Comparison of ENCODE assay signal across 34 cellular contexts in genomic region chr6:12254228-12254627, GRCh38. TPM values are rescaled to one million over a fixed set of nuclear protein-coding genes. Genes with fewer than 3 reads are reported as not detected.
DNase-seq lines count a peak whose midpoint lies in the region; ATAC-seq, FAIRE-seq and TF ChIP-seq lines count a peak whose summit lies in the region.
"Had no signal": no experiment of that assay in that cellular context is flagged by ENCODE, and none has a peak within 500 bp of the region (broad histone marks: within the 10 kb centered on the region; RNA-seq: fewer than 3 reads in every experiment).

No MANE protein-coding gene starts in this region.

- DNase-seq in left colon (no peak), small intestine (peak; percentile 91)
- no peak for DNase-seq in stimulated activated CD4-positive, alpha-beta T cell treated with anti-CD3 and anti-CD28 coated beads, Interleukin-12 subunit alpha, Interleukin-12 subunit beta, amount 100 ng/mL, for 4 hours
- DNase-seq: 8988T; ACHN; AML-193; BE2C; C1 segment of cervical spinal cord; Caco-2; Calu3; CD4-positive, alpha-beta memory T cell; CD4-positive, alpha-beta T cell; CD4-positive, CD25-positive, alpha-beta regulatory T cell; CD8-positive, alpha-beta memory T cell; CD8-positive, alpha-beta T cell; COR-L47; DMS 273 treated with DMSO at 0.1 percent for 48 hours; DMS153; DMS53; DMS79; DMS79 treated with DMSO at 0.1 percent for 48 hours; DND-41; EL had no signal

- intact Hi-C loops in left colon (cut with DNase I, micrococcal nuclease): no loop called here

- H3K9me3 ChIP-seq in HEK293 (ENCODE audit: control insufficient read depth, insufficient read depth, low read depth, low read length) (no peaks in the 10 kb centered on the region), small intestine (ENCODE audit: control insufficient read depth, low read depth) (no peaks in the 10 kb centered on the region)
- H3K9me3 ChIP-seq: A549; BE2C; BLaER1; BLaER1 treated with 17β-estradiol and CSF1 and Interleukin-3, amounts not matched to agents 10 nM and 100 nM; Caco-2 had no signal

- no peak for FAIRE-seq in small intestine (lab: Jason Lieb, UNC)
- FAIRE-seq: A204.1, A549, D721Med had no signal

- H3K36me3 ChIP-seq in HEK293 (ENCODE audit: control insufficient read depth in 2 of 2, insufficient read depth in 1 of 2, low read length in 2 of 2) (no peaks in the 10 kb centered on the region), small intestine (ENCODE audit: control insufficient read depth in 2 of 2, insufficient read depth in 2 of 2, low read length in 2 of 2) (no peaks in the 10 kb centered on the region)
- H3K36me3 ChIP-seq: BE2C; BLaER1; BLaER1 treated with 17β-estradiol and CSF1 and Interleukin-3, amounts not matched to agents 10 nM and 100 nM had no signal

- CTCF ChIA-PET in HEK293 (lab: Yijun Ruan, JAX): interaction anchor here (1.4 to 2.0 kb wide), 2 partner anchors 10 to 20 kb away, joined by 3 to 7 read pairs; no protein-coding TSS in a partner anchor

- TF ChIP-seq CTCF in HEK293 (tag by site-specific recombination; IDR thresholded peaks at IDR 0.05): no peak

- H3K4me1 ChIP-seq in HEK293 (ENCODE audit: control insufficient read depth, insufficient read depth, low read length) (peaks cover 16% of the 10 kb centered on the region), small intestine (ENCODE audit: control insufficient read depth in 2 of 2, insufficient read depth in 1 of 2, low read depth in 1 of 2, low read length in 1 of 2) (no peaks in the 10 kb centered on the region)
- H3K4me1 ChIP-seq: BE2C; BLaER1; BLaER1 treated with 17β-estradiol and CSF1 and Interleukin-3, amounts not matched to agents 10 nM and 100 nM had no signal

- POLR2A ChIA-PET in HEK293 (lab: Yijun Ruan, JAX): no interaction called here

- 18 to 66% (median 26%) methylated on average over 4 of the region's 4 CpGs for WGBS in small intestine, 3 donors

- H3K4me3 ChIP-seq in HEK293 (ENCODE audit: low read depth, low read length) (no peak overlapping the region), small intestine (ENCODE audit: low read depth in 1 of 2, low read length in 2 of 2) (peak overlapping the region in 1 of 2 donors; percentile 30)
- H3K4me3 ChIP-seq: A549; BLaER1; BLaER1 treated with 17β-estradiol and CSF1 and Interleukin-3, amounts not matched to agents 10 nM and 100 nM had no signal

- ATAC-seq in left colon (peak; percentile 55), HG02588 (IDR thresholded peaks at IDR 0.05; ENCODE audit: unreplicated experiment) (no peak), HG02623 (IDR thresholded peaks at IDR 0.05; ENCODE audit: unreplicated experiment) (no peak)
- ATAC-seq: A549; CD8-positive, alpha-beta T cell had no signal

- peaks cover 0 to 2% of the 10 kb centered on the region in 2 donors for H3K27me3 ChIP-seq in small intestine (ENCODE audit: control insufficient read depth in 2 of 2, insufficient read depth in 2 of 2, low read length in 2 of 2)
- H3K27me3 ChIP-seq: BE2C; BLaER1; BLaER1 treated with 17β-estradiol and CSF1 and Interleukin-3, amounts not matched to agents 10 nM and 100 nM had no signal

- H3K27ac ChIP-seq in HEK293 (ENCODE audit: extremely low read depth, low read depth, low read length): no peak overlapping the region
- peak overlapping the region in 1 of 2 donors; percentile 54 for H3K27ac ChIP-seq in small intestine (ENCODE audit: low read depth in 1 of 2, low read length in 1 of 2)
- H3K27ac ChIP-seq: 22Rv1; A549; BLaER1; BLaER1 treated with 17β-estradiol and CSF1 and Interleukin-3, amounts not matched to agents 10 nM and 100 nM; C4-2B had no signal

TF ChIP-seq in HEK293, 187 proteins besides CTCF, POLR2A, EP300 and RAD21:
- TF ChIP-seq, protein P1, sequence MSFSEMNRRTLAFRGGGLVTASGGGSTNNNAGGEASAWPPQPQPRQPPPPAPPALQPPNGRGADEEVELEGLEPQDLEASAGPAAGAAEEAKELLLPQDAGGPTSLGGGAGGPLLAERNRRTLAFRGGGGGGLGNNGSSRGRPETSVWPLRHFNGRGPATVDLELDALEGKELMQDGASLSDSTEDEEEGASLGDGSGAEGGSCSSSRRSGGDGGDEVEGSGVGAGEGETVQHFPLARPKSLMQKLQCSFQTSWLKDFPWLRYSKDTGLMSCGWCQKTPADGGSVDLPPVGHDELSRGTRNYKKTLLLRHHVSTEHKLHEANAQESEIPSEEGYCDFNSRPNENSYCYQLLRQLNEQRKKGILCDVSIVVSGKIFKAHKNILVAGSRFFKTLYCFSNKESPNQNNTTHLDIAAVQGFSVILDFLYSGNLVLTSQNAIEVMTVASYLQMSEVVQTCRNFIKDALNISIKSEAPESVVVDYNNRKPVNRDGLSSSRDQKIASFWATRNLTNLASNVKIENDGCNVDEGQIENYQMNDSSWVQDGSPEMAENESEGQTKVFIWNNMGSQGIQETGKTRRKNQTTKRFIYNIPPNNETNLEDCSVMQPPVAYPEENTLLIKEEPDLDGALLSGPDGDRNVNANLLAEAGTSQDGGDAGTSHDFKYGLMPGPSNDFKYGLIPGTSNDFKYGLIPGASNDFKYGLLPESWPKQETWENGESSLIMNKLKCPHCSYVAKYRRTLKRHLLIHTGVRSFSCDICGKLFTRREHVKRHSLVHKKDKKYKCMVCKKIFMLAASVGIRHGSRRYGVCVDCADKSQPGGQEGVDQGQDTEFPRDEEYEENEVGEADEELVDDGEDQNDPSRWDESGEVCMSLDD (tag by site-specific recombination; IDR thresholded peaks at IDR 0.05): no peak
- TF ChIP-seq SCRT2 (tag by site-specific recombination; IDR thresholded peaks at IDR 0.05) (0 out of 2 replicates have a peak, but pooled peaks have one; percentile 9), SP3 (tag by site-specific recombination; IDR thresholded peaks at IDR 0.05) (no peak), ZNF132 (tag by site-specific recombination; IDR thresholded peaks at IDR 0.05; ENCODE audit: borderline replicate concordance) (no peak), YY2 (tag by site-specific recombination; IDR thresholded peaks at IDR 0.05) (no peak)

RNA-seq across cellular contexts. Expression of gene EDN1, which starts 35.9 kb away (rescaled TPM):
- total RNA-seq in left colon: 10 to 100 TPM; 16.8 to 24.8 TPM
- polyA plus RNA-seq in small intestine: 10 to 100 TPM in 1 of 3 donors, 1 to 10 TPM in 2; 7.3 to 10.1 (median 9.7) TPM
- total RNA-seq: A673 had no signal
- polyA plus RNA-seq: CD4-positive, alpha-beta memory T cell; CD4-positive, CD25-positive, alpha-beta regulatory T cell; CD8-positive, alpha-beta memory T cell had no signal
